1 cellular context compared by ENCODE assay signal in genomic region chr17:61460796-61461585, GRCh38.
TF ChIP-seq lines count a peak whose summit lies in the region.

No MANE protein-coding gene starts in this region.

TF ChIP-seq in HepG2, 621 proteins besides CTCF, POLR2A, EP300 and RAD21 (continued from another document and continues in another):
- TF ChIP-seq TIGD3 (CRISPR knock-in tag; IDR thresholded peaks at IDR 0.05; ENCODE audit: borderline replicate concordance) (no peak), GABPB1 (CRISPR knock-in tag; IDR thresholded peaks at IDR 0.05) (no peak), ISX (CRISPR knock-in tag; conservative IDR thresholded peaks at IDR 0.05) (no peak), NR2F6 (IDR thresholded peaks at IDR 0.05) (peak; percentile 76), NR2F6 (CRISPR knock-in tag; IDR thresholded peaks at IDR 0.05) (peak; percentile 76), SIN3A (IDR thresholded peaks at IDR 0.05; ENCODE audit: borderline replicate concordance, low read depth, low read length) (no peak), ZNF574 (CRISPR knock-in tag; IDR thresholded peaks at IDR 0.05) (peak; percentile 76), ZNF563 (CRISPR knock-in tag; IDR thresholded peaks at IDR 0.05) (no peak), KDM2A (CRISPR knock-in tag; IDR thresholded peaks at IDR 0.05; ENCODE audit: borderline replicate concordance, low read depth) (no peak; the same call in 1 of the 2 replicates), ZBTB44 (CRISPR knock-in tag; IDR thresholded peaks at IDR 0.05) (no peak), ZFX (CRISPR knock-in tag; IDR thresholded peaks at IDR 0.05; ENCODE audit: low read depth) (0 out of 2 replicates have a peak, but pooled peaks have one; percentile 30), REXO4 (CRISPR knock-in tag; IDR thresholded peaks at IDR 0.05; ENCODE audit: borderline replicate concordance) (no peak), ZNF547 (CRISPR knock-in tag; IDR thresholded peaks at IDR 0.05) (no peak), CHD4 (IDR thresholded peaks at IDR 0.05; ENCODE audit: borderline replicate concordance, low read length) (peak; percentile 52; the same call in 1 of the 2 replicates), ZNF350 (CRISPR knock-in tag; IDR thresholded peaks at IDR 0.05; ENCODE audit: borderline replicate concordance, low read depth) (peak; percentile 59; the same call in 1 of the 2 replicates), ZKSCAN5 (CRISPR knock-in tag; IDR thresholded peaks at IDR 0.05) (no peak), ZKSCAN8 (CRISPR knock-in tag; IDR thresholded peaks at IDR 0.05; ENCODE audit: borderline replicate concordance) (no peak; the same call in 1 of the 2 replicates), ZNF773 (CRISPR knock-in tag; IDR thresholded peaks at IDR 0.05; ENCODE audit: borderline replicate concordance) (no peak), IRF9 (CRISPR knock-in tag; IDR thresholded peaks at IDR 0.05; ENCODE audit: borderline replicate concordance) (no peak), ZFP41 (CRISPR knock-in tag; IDR thresholded peaks at IDR 0.05; ENCODE audit: borderline replicate concordance) (no peak)
- TF ChIP-seq, protein P1, sequence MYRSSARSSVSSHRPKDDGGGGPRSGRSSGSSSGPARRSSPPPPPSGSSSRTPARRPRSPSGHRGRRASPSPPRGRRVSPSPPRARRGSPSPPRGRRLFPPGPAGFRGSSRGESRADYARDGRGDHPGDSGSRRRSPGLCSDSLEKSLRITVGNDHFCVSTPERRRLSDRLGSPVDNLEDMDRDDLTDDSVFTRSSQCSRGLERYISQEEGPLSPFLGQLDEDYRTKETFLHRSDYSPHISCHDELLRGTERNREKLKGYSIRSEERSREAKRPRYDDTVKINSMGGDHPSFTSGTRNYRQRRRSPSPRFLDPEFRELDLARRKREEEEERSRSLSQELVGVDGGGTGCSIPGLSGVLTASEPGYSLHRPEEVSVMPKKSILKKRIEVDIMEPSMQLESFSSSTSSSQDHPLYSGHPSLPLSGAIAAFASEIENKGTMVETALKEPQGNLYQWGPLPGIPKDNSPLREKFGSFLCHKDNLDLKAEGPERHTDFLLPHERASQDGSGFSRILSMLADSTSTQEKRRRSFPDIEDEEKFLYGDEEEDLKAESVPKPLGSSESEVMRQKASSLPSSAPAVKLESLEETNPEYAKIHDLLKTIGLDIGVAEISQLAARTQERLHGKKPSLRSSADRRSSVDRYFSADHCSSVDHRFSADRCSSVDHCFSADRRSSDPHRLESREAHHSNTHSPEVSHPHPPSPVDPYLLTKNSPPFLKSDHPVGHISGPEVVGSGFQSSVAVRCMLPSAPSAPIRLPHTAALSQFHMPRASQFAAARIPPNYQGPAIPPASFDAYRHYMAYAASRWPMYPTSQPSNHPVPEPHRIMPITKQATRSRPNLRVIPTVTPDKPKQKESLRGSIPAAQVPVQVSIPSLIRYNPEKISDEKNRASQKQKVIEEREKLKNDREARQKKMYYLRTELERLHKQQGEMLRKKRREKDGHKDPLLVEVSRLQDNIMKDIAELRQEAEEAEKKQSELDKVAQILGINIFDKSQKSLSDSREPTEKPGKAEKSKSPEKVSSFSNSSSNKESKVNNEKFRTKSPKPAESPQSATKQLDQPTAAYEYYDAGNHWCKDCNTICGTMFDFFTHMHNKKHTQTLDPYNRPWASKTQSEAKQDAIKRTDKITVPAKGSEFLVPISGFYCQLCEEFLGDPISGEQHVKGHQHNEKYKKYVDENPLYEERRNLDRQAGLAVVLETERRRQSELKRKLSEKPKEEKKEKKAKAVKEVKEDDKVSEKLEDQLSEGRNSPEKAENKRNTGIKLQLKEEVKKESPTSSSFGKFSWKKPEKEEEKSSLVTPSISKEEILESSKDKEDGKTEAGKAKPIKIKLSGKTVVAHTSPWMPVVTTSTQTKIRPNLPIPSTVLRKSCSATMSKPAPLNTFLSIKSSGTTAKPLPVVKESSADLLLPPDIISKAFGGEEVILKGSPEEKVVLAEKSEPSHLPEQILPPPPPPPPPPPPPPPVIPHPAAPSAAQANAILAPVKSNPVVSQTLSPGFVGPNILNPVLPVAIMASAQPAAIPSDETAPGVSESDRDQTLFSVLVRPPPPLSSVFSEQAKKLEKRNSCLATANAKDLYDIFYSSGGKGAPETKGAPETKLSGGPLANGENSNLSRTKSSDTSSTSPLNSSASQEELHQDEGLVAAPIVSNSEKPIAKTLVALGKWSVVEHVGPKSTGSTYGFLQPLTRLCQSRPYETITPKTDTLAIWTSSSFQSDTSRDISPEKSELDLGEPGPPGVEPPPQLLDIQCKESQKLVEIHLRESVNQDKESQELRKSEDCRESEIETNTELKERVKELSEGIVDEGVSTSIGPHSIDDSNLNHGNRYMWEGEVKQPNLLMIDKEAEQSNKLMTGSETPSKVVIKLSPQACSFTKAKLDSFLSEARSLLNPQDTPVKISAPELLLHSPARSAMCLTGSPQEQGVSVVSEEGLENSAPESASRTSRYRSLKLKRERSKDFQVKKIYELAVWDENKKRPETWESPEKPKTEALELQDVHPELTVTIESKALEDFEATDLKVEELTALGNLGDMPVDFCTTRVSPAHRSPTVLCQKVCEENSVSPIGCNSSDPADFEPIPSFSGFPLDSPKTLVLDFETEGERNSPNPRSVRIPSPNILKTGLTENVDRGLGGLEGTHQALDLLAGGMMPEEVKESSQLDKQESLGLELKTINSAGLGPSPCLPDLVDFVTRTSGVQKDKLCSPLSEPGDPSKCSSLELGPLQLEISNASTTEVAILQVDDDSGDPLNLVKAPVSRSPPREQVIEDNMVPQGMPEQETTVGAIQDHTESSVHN (CRISPR knock-in tag; IDR thresholded peaks at IDR 0.05), result no peak
- TF ChIP-seq, protein P2, sequence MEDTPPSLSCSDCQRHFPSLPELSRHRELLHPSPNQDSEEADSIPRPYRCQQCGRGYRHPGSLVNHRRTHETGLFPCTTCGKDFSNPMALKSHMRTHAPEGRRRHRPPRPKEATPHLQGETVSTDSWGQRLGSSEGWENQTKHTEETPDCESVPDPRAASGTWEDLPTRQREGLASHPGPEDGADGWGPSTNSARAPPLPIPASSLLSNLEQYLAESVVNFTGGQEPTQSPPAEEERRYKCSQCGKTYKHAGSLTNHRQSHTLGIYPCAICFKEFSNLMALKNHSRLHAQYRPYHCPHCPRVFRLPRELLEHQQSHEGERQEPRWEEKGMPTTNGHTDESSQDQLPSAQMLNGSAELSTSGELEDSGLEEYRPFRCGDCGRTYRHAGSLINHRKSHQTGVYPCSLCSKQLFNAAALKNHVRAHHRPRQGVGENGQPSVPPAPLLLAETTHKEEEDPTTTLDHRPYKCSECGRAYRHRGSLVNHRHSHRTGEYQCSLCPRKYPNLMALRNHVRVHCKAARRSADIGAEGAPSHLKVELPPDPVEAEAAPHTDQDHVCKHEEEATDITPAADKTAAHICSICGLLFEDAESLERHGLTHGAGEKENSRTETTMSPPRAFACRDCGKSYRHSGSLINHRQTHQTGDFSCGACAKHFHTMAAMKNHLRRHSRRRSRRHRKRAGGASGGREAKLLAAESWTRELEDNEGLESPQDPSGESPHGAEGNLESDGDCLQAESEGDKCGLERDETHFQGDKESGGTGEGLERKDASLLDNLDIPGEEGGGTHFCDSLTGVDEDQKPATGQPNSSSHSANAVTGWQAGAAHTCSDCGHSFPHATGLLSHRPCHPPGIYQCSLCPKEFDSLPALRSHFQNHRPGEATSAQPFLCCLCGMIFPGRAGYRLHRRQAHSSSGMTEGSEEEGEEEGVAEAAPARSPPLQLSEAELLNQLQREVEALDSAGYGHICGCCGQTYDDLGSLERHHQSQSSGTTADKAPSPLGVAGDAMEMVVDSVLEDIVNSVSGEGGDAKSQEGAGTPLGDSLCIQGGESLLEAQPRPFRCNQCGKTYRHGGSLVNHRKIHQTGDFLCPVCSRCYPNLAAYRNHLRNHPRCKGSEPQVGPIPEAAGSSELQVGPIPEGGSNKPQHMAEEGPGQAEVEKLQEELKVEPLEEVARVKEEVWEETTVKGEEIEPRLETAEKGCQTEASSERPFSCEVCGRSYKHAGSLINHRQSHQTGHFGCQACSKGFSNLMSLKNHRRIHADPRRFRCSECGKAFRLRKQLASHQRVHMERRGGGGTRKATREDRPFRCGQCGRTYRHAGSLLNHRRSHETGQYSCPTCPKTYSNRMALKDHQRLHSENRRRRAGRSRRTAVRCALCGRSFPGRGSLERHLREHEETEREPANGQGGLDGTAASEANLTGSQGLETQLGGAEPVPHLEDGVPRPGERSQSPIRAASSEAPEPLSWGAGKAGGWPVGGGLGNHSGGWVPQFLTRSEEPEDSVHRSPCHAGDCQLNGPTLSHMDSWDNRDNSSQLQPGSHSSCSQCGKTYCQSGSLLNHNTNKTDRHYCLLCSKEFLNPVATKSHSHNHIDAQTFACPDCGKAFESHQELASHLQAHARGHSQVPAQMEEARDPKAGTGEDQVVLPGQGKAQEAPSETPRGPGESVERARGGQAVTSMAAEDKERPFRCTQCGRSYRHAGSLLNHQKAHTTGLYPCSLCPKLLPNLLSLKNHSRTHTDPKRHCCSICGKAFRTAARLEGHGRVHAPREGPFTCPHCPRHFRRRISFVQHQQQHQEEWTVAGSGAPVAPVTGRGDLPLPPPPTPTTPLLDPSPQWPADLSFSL (CRISPR knock-in tag; IDR thresholded peaks at IDR 0.05), result no peak
- TF ChIP-seq, protein P3, sequence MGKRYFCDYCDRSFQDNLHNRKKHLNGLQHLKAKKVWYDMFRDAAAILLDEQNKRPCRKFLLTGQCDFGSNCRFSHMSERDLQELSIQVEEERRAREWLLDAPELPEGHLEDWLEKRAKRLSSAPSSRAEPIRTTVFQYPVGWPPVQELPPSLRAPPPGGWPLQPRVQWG (CRISPR knock-in tag; IDR thresholded peaks at IDR 0.05; ENCODE audit: borderline replicate concordance, low read depth), result no peak
